In the genomic region with DNA sequence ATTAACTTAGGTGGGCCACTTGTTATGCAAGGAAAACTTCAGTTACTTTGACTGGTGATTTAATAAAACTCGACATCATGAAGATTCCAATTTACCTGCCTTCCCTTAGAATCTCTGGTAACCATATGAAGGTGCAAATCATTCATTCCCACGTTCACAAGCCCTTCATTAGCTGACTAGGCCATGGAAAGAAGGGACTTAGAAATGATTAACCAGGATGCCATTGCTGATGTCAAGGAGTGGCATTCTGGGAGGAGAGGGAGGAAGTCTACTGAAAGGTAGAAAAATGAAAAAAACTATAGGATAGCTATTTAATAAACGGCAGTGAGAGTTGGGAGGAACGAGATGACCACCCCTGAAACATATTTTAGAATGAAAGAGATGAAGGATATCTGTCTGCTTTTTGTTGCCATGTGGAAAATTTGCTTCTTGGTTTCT, we compare ENCODE assay signal across 9 cellular contexts. TPM values are rescaled to one million over a fixed set of nuclear protein-coding genes. Genes with fewer than 3 reads are reported as not detected.
DNase-seq lines count a peak whose midpoint lies in the region; ATAC-seq and TF ChIP-seq lines count a peak whose summit lies in the region.
"Had no signal": no experiment of that assay in that cellular context is flagged by ENCODE, and none has a peak within 500 bp of the region (broad histone marks: within the 10 kb centered on the region; RNA-seq: fewer than 3 reads in every experiment).

No MANE protein-coding gene starts in this region.

- no peaks in the 10 kb centered on the region for H3K27me3 ChIP-seq in Karpas-422 (ENCODE audit: low read length)
- no peaks in the 10 kb centered on the region for H3K27me3 ChIP-seq in mammary epithelial cell (ENCODE audit: insufficient read depth, low read length)
- H3K27me3 ChIP-seq in esophagus squamous epithelium = no peaks in the 10 kb centered on the region

- dilution Hi-C loops in mammary epithelial cell (cut with HindIII; ENCODE audit: low sequenced_read_pairs) = no loop called here

- no peak for TF ChIP-seq POLR2A in esophagus squamous epithelium (IDR thresholded peaks at IDR 0.05)

- H3K27ac ChIP-seq in Karpas-422 (ENCODE audit: low read length) = no peak overlapping the region
- no peak overlapping the region for H3K27ac ChIP-seq in mammary epithelial cell (ENCODE audit: insufficient read depth, low read depth, low read length)
- peak overlapping the region in 2 of 4 donors; percentile 85 for H3K27ac ChIP-seq in esophagus squamous epithelium

- H3K4me2 ChIP-seq in Karpas-422 (ENCODE audit: low read depth, low read length, poor library complexity, severe bottlenecking) (peak overlapping the region; percentile 100), mammary epithelial cell (ENCODE audit: insufficient read depth, low read depth, low read length) (peak overlapping the region; percentile 90)

- ATAC-seq in HG03378 (IDR thresholded peaks at IDR 0.05; ENCODE audit: unreplicated experiment) (no peak), GM21723 (IDR thresholded peaks at IDR 0.05; ENCODE audit: unreplicated experiment) (no peak), GM21529 (IDR thresholded peaks at IDR 0.05; ENCODE audit: unreplicated experiment) (no peak)

- peak overlapping the region; percentile 86 for H3K4me3 ChIP-seq in GM08714 (ENCODE audit: low read length)
- H3K4me3 ChIP-seq in Karpas-422 (ENCODE audit: low read length) = peak overlapping the region; percentile 100
- peak overlapping the region in 1 of 3 experiments; percentile 79 for H3K4me3 ChIP-seq in mammary epithelial cell (replicated peaks in 1 of 3; ENCODE audit: insufficient read depth in 1 of 3, low read depth in 2 of 3, low read length in 3 of 3)
- peak overlapping the region in 1 of 4 donors; percentile 70 for H3K4me3 ChIP-seq in esophagus squamous epithelium

- no peak for DNase-seq in Karpas-422
- no peak for DNase-seq in mammary epithelial cell
- DNase-seq in neural crest cell (ENCODE audit: low read depth, low spot score) = no peak
- DNase-seq in esophagus squamous epithelium (lab: John Stamatoyannopoulos, UW) = no peak

- no peaks in the 10 kb centered on the region for H3K9me3 ChIP-seq in Karpas-422 (ENCODE audit: low read length)
- no peaks in the 10 kb centered on the region for H3K9me3 ChIP-seq in mammary epithelial cell (replicated peaks; ENCODE audit: insufficient read depth, low read length)
- H3K9me3 ChIP-seq in esophagus squamous epithelium = no peaks in the 10 kb centered on the region

- intact Hi-C loops in mammary epithelial cell (cut with micrococcal nuclease) = no loop called here
- intact Hi-C loops in esophagus squamous epithelium (cut with DNase I) = no loop called here

- peak overlapping the region; percentile 100 for H3K9ac ChIP-seq in Karpas-422 (ENCODE audit: low read length)
- no peak overlapping the region for H3K9ac ChIP-seq in mammary epithelial cell (ENCODE audit: insufficient read depth, low read length)
- H3K9ac ChIP-seq: parathyroid adenoma had no signal

- 98% methylated on average over 4 of the region's 4 CpGs for WGBS in mammary epithelial cell (ENCODE audit: low coverage, missing lambda C conversion rate)
- WGBS in esophagus squamous epithelium, 2 donors = 68 to 78% methylated on average over 4 of the region's 4 CpGs

- peaks cover 25% of the 10 kb centered on the region for H3K36me3 Mint-ChIP-seq in neural crest cell (ENCODE audit: low read depth)

- no peaks in the 10 kb centered on the region for H3K9me3 Mint-ChIP-seq in neural crest cell

- in situ Hi-C loops in mammary epithelial cell (cut with MboI; ENCODE audit: low sequenced_read_pairs in 2 of 2) = no loop called here

- no TSS peak for BruUV-seq in mammary epithelial cell (replicated peaks; lab: Mats Ljungman, UMichigan)

- H3K27ac Mint-ChIP-seq in neural crest cell (ENCODE audit: unreplicated experiment) = no peak overlapping the region

- CTCF ChIA-PET in mammary epithelial cell (lab: Charles Lee; ENCODE audit: low non-redundant PET) = no interaction called here

- no peaks in the 10 kb centered on the region for H4K20me1 ChIP-seq in Karpas-422 (ENCODE audit: insufficient read depth, low read depth, low read length)
- H4K20me1 ChIP-seq in mammary epithelial cell (ENCODE audit: insufficient read depth, low read length) = no peaks in the 10 kb centered on the region

- peaks cover 65% of the 10 kb centered on the region for H3K79me2 ChIP-seq in Karpas-422 (ENCODE audit: low read length)
- H3K79me2 ChIP-seq in mammary epithelial cell (ENCODE audit: insufficient read depth, low read length) = peaks cover 43% of the 10 kb centered on the region
- H3K79me2 ChIP-seq: parathyroid adenoma had no signal

- H3K4me1 Mint-ChIP-seq in neural crest cell = peaks cover 36% of the 10 kb centered on the region

- H3K4me1 ChIP-seq in Karpas-422 (ENCODE audit: low read length) (peaks cover 17% of the 10 kb centered on the region), mammary epithelial cell (ENCODE audit: insufficient read depth, low read length) (peaks cover 11% of the 10 kb centered on the region), esophagus squamous epithelium (peaks cover 0 to 39% (median 0%) of the 10 kb centered on the region in 3 donors)

- TF ChIP-seq CTCF in mammary epithelial cell (conservative IDR thresholded peaks at IDR 0.05 in 1 of 2, IDR thresholded peaks at IDR 0.05 in 1 of 2; ENCODE audit: extremely low read depth in 1 of 2, insufficient read depth in 1 of 2, low read depth in 1 of 2, low read length in 2 of 2) (no peak), neural crest cell (conservative IDR thresholded peaks at IDR 0.05) (no peak), esophagus squamous epithelium (IDR thresholded peaks at IDR 0.05) (no peak)

- no peaks in the 10 kb centered on the region for H3K9me2 ChIP-seq in Karpas-422 (replicated peaks; ENCODE audit: insufficient read depth, low read length)

- peaks cover 41% of the 10 kb centered on the region; the same call in 1 of the 2 replicates for H3K36me3 ChIP-seq in Karpas-422 (ENCODE audit: insufficient read depth, low read length)
- peaks cover 14% of the 10 kb centered on the region for H3K36me3 ChIP-seq in mammary epithelial cell (ENCODE audit: insufficient read depth, low read length)
- H3K36me3 ChIP-seq in esophagus squamous epithelium = peaks cover 0 to 21% (median 0%) of the 10 kb centered on the region in 3 donors

- H3K4me3 Mint-ChIP-seq in neural crest cell = peak overlapping the region; percentile 93

- H2AFZ ChIP-seq in Karpas-422 (ENCODE audit: low read length) (no peak overlapping the region), mammary epithelial cell (ENCODE audit: low read depth, low read length) (no peak overlapping the region)

- H3K27me3 Mint-ChIP-seq in neural crest cell (ENCODE audit: low read depth) = no peaks in the 10 kb centered on the region

RNA-seq across cellular contexts. Expression of gene ATIC, which starts 1.4 kb away (rescaled TPM):
- total RNA-seq in Karpas-422 (2014; rRNA removed; shearing (Covaris generic); ENCODE audit: low replicate concordance) = 72.4 and 84.5 TPM in 2 replicates
- total RNA-seq in mammary epithelial cell (100 to 1,000 TPM in 1 of 2 donors, 10 to 100 TPM in 1; 22.8 to 150 TPM), neural crest cell (206 and 209 TPM in 2 replicates), esophagus squamous epithelium (10 to 100 TPM; 29.4 to 42.7 (median 38.6) TPM)
- polyA plus RNA-seq in mammary epithelial cell = 139 TPM
- 364 TPM for polyA minus RNA-seq in mammary epithelial cell
